Comparison of ENCODE assay signal across 23 cellular contexts in the genomic region with DNA sequence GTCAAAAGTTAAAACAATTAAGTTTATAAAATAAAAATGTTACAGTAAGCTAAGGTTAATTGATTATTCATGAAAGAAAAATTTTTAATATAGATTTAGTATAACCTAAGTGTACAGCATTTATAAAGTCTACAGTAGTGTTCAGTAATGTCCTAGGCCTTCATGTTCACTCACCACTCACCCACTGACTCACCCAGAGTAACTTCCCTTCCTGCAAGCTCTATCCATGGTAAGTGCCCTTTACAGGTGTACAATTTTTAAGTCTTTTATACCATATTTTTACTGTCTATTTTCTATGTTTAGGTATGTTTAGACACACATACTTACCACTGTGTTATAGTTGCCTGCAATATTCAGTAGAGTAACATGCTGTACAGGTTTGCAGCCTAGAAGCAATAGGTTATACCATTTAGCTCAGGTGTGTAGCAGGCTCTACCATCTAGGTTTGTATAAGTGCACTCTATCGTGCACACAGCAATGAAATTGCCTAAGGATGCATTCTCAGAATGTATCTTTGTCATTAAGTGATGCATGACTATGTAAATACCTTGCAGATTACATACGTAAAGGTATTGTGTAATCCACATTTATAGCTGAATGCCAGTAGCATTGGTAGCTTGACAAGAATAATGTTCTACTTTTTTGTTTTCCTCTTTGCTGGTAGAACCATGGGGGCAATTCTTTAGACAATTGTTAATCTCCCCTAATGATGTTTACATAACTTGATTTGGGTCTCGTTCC. TPM values are rescaled to one million over a fixed set of nuclear protein-coding genes. Genes with fewer than 3 reads are reported as not detected.
A peak's percentile ranks its signal among the peaks of the same experiment; 100 is the strongest.
DNase-seq lines count a peak whose midpoint lies in the region; ATAC-seq, FAIRE-seq and TF ChIP-seq lines count a peak whose summit lies in the region.
"Had no signal": no experiment of that assay in that cellular context is flagged by ENCODE, and none has a peak within 500 bp of the region (broad histone marks: within the 10 kb centered on the region; RNA-seq: fewer than 3 reads in every experiment).

No MANE protein-coding gene starts in this region.

- POLR2A ChIA-PET in HepG2 (lab: Yijun Ruan, JAX), result no interaction called here

- H4K20me1 ChIP-seq in HepG2 (ENCODE audit: insufficient read depth, low read length), result no peaks in the 10 kb centered on the region

- H3K36me3 ChIP-seq in HepG2 (replicated peaks in 1 of 2; ENCODE audit: control insufficient read depth in 1 of 2, insufficient read depth in 2 of 2, low read length in 2 of 2) (peaks cover 0 to 9% of the 10 kb centered on the region in 2 experiments; a peak in 1 of 5 replicates), right lobe of liver (no peaks in the 10 kb centered on the region)

- intact Hi-C loops in HepG2 (cut with micrococcal nuclease; ENCODE audit: unreplicated experiment) (no loop called here), right lobe of liver (cut with DNase I) (no loop called here)

- no peaks in the 10 kb centered on the region for H3K9me3 Mint-ChIP-seq in central memory CD8-positive, alpha-beta T cell
- H3K9me3 Mint-ChIP-seq: activated naive CD8-positive, alpha-beta T cell treated with anti-CD3 and anti-CD28 coated beads, Interleukin-2, amount 10 ng/mL, durations not matched to agents 7 days and 5 days; activated T-cell treated with anti-CD3 and anti-CD28 coated beads, Interleukin-2, amount 50 U/mL, for 4 hours; endodermal cell; natural killer cell; stimulated activated naive CD8-positive, alpha-beta T cell treated with anti-CD3 and anti-CD28 coated beads, Interleukin-15, amount 100 ng/mL, for 72 hours had no signal

- no peak for DNase-seq in HepG2 (ENCODE audit: low spot score)
- DNase-seq in right lobe of liver, result no peak
- DNase-seq in NCI-H526 (lab: John Stamatoyannopoulos, UW), result peak; percentile 12 to 38
- DNase-seq in central memory CD8-positive, alpha-beta T cell (ENCODE audit: low spot score in 2 of 2), result no peak
- no peak for DNase-seq in GM13977 (ENCODE audit: low spot score)
- DNase-seq in left lobe of liver (ENCODE audit: low spot score), result no peak
- no peak for DNase-seq in HUDEP-2 (lab: John Stamatoyannopoulos, UW; ENCODE audit: unreplicated experiment in 76 of 76)
- DNase-seq: activated CD4-positive, alpha-beta T cell treated with anti-CD3 and anti-CD28 coated beads, Interleukin-2, amount 50 U/mL, for 48 hours; activated naive CD8-positive, alpha-beta T cell treated with anti-CD3 and anti-CD28 coated beads, Interleukin-2, amount 10 ng/mL, durations not matched to agents 7 days and 5 days; activated T-cell treated with anti-CD3 and anti-CD28 coated beads, Interleukin-2, amount 50 U/mL, for 4 hours; caudate nucleus; endodermal cell; Kasumi-1; natural killer cell; NCI-H2171; psoas muscle; stimulated activated naive CD8-positive, alpha-beta T cell treated with anti-CD3 and anti-CD28 coated beads, Interleukin-15, amount 100 ng/mL, for 72 hours had no signal

- 97% methylated on average over 3 of the region's 3 CpGs for WGBS in HepG2 (ENCODE audit: low lambda C conversion rate)
- 81% methylated on average over 3 of the region's 3 CpGs for WGBS in right lobe of liver (ENCODE audit: insufficient coverage, low coverage, low lambda C conversion rate, missing lambda C conversion rate)

- TF ChIP-seq POLR2A in HepG2 (IDR thresholded peaks at IDR 0.05; ENCODE audit: insufficient read depth in 1 of 2, low read depth in 2 of 2, low read length in 2 of 2) (no peak), right lobe of liver (IDR thresholded peaks at IDR 0.05) (no peak)

- H3K4me1 ChIP-seq in HepG2 (ENCODE audit: insufficient read depth, low read length), result no peaks in the 10 kb centered on the region
- no peaks in the 10 kb centered on the region for H3K4me1 ChIP-seq in right lobe of liver
- H3K4me1 ChIP-seq: psoas muscle had no signal

- TF ChIP-seq CTCF in HepG2 (CRISPR knock-in tag; IDR thresholded peaks at IDR 0.05), result no peak
- no peak for TF ChIP-seq CTCF in right lobe of liver (IDR thresholded peaks at IDR 0.05)
- TF ChIP-seq CTCF in GM13977 (IDR thresholded peaks at IDR 0.05; ENCODE audit: extremely low read depth, insufficient read depth, missing control alignments), result no peak

- TF ChIP-seq EP300 in HepG2 (IDR thresholded peaks at IDR 0.05; ENCODE audit: low read depth in 2 of 2, low read length in 2 of 2), result no peak
- no peak for TF ChIP-seq EP300 in HepG2 (CRISPR knock-in tag; IDR thresholded peaks at IDR 0.05; ENCODE audit: borderline replicate concordance)

- H3K27ac ChIP-seq in HepG2 (ENCODE audit: extremely low read length, insufficient read depth, low read length) (no peak overlapping the region), right lobe of liver (no peak overlapping the region)
- H3K27ac ChIP-seq: psoas muscle, SK-N-MC had no signal

- FAIRE-seq in HepG2 (lab: Jason Lieb, UNC), result no peak
- FAIRE-seq: GM18507, urothelium cell line had no signal

- H3K4me3 Mint-ChIP-seq in central memory CD8-positive, alpha-beta T cell, result no peak overlapping the region
- H3K4me3 Mint-ChIP-seq: activated naive CD8-positive, alpha-beta T cell treated with anti-CD3 and anti-CD28 coated beads, Interleukin-2, amount 10 ng/mL, durations not matched to agents 7 days and 5 days; activated T-cell treated with anti-CD3 and anti-CD28 coated beads, Interleukin-2, amount 50 U/mL, for 4 hours; endodermal cell; natural killer cell; stimulated activated naive CD8-positive, alpha-beta T cell treated with anti-CD3 and anti-CD28 coated beads, Interleukin-15, amount 100 ng/mL, for 72 hours had no signal

- no peaks in the 10 kb centered on the region for H3K9me3 ChIP-seq in HepG2 (ENCODE audit: low read length)
- H3K9me3 ChIP-seq in right lobe of liver, result no peaks in the 10 kb centered on the region
- H3K9me3 ChIP-seq: psoas muscle had no signal

- peak overlapping the region; percentile 64 for H3K27ac Mint-ChIP-seq in central memory CD8-positive, alpha-beta T cell (ENCODE audit: low read depth)
- H3K27ac Mint-ChIP-seq: activated naive CD8-positive, alpha-beta T cell treated with anti-CD3 and anti-CD28 coated beads, Interleukin-2, amount 10 ng/mL, durations not matched to agents 7 days and 5 days; endodermal cell; natural killer cell had no signal

- H3K36me3 Mint-ChIP-seq in central memory CD8-positive, alpha-beta T cell (ENCODE audit: insufficient read depth), result peaks cover 47% of the 10 kb centered on the region

- H3K9ac ChIP-seq in HepG2 (ENCODE audit: insufficient read depth, low read depth, low read length), result no peak overlapping the region

- CTCF ChIA-PET in HepG2 (lab: Yijun Ruan, JAX; ENCODE audit: low intra/inter-chr PET ratio, low total read pairs), result no interaction called here

- H3K27me3 Mint-ChIP-seq in central memory CD8-positive, alpha-beta T cell, result no peaks in the 10 kb centered on the region
- H3K27me3 Mint-ChIP-seq: activated naive CD8-positive, alpha-beta T cell treated with anti-CD3 and anti-CD28 coated beads, Interleukin-2, amount 10 ng/mL, durations not matched to agents 7 days and 5 days; stimulated activated naive CD8-positive, alpha-beta T cell treated with anti-CD3 and anti-CD28 coated beads, Interleukin-15, amount 100 ng/mL, for 72 hours had no signal

- BruUV-seq in HepG2 (replicated peaks; lab: Mats Ljungman, UMichigan), result no TSS peak

- no peaks in the 10 kb centered on the region for H3K27me3 ChIP-seq in HepG2 (ENCODE audit: control insufficient read depth in 1 of 2, insufficient read depth in 2 of 2, low read length in 2 of 2)
- no peaks in the 10 kb centered on the region for H3K27me3 ChIP-seq in right lobe of liver

- in situ Hi-C loops in HepG2 (cut with HindIII; ENCODE audit: extremely low pct_ligation_motif_present, low pct_unique_long_range_greater_than_20kb) (no loop called here), GM13977 (cut with MboI; ENCODE audit: low pct_unique_long_range_greater_than_20kb, low sequenced_read_pairs, unreplicated experiment) (no loop called here)

- no peaks in the 10 kb centered on the region for H3K79me2 ChIP-seq in HepG2 (ENCODE audit: insufficient read depth, low read length)

- H3K4me3 ChIP-seq in HepG2 (replicated peaks in 1 of 3; ENCODE audit: insufficient read depth in 1 of 3, low read depth in 2 of 3, low read length in 3 of 3) (no peak overlapping the region), right lobe of liver (no peak overlapping the region)
- H3K4me3 ChIP-seq: lung, psoas muscle, SK-N-MC had no signal

- ATAC-seq in HepG2 (no peak), right lobe of liver (no peak), left lobe of liver (no peak), HG03565 (IDR thresholded peaks at IDR 0.05; ENCODE audit: unreplicated experiment) (no peak)
- ATAC-seq in central memory CD8-positive, alpha-beta T cell (replicated peaks; ENCODE audit: extremely low read depth, poor library complexity, severe bottlenecking), result no peak
- ATAC-seq: activated T-cell treated with anti-CD3 and anti-CD28 coated beads, Interleukin-2, amount 50 U/mL, for 4 hours; natural killer cell; psoas muscle; stimulated activated naive CD8-positive, alpha-beta T cell treated with anti-CD3 and anti-CD28 coated beads, Interleukin-15, amount 100 ng/mL, for 72 hours had no signal

- no peak for TF ChIP-seq RAD21 in HepG2 (CRISPR knock-in tag; IDR thresholded peaks at IDR 0.05)

- peaks cover 28% of the 10 kb centered on the region for H3K4me1 Mint-ChIP-seq in central memory CD8-positive, alpha-beta T cell
- H3K4me1 Mint-ChIP-seq: endodermal cell; stimulated activated naive CD8-positive, alpha-beta T cell treated with anti-CD3 and anti-CD28 coated beads, Interleukin-15, amount 100 ng/mL, for 72 hours had no signal

- no peak overlapping the region for H2AFZ ChIP-seq in HepG2 (ENCODE audit: low read length)

- no peak overlapping the region for H3K4me2 ChIP-seq in HepG2 (ENCODE audit: low read depth, low read length)

RNA-seq across cellular contexts. Expression of gene GPR88, which starts 35.7 kb away (rescaled TPM):
- not detected in 2 replicates for total RNA-seq in HepG2 (2016; rRNA removed; fragmentation: Illumina TruSeq; extraction: Trizol)
- not detected in 2 replicates for total RNA-seq in HepG2 (2016; cell fraction: cytosol; rRNA removed; fragmentation: Illumina TruSeq; extraction: Trizol; ENCODE audit: low read depth)
- total RNA-seq in HepG2 (2016; cell fraction: insoluble cytoplasmic fraction; rRNA removed; fragmentation: Illumina TruSeq; extraction: Trizol), result not detected in 2 replicates
- total RNA-seq in HepG2 (2016; cell fraction: membrane; rRNA removed; fragmentation: Illumina TruSeq; extraction: Trizol), result not detected in 2 replicates
- not detected in 2 replicates for total RNA-seq in HepG2 (2016; cell fraction: nucleus; rRNA removed; fragmentation: Illumina TruSeq; extraction: Trizol)
- not detected in 2 replicates for polyA plus RNA-seq in HepG2 (2011; rRNA removed)
- polyA plus RNA-seq in HepG2 (2011; cell fraction: cytosol; rRNA removed), result not detected in 2 replicates
- not detected in 2 replicates for polyA plus RNA-seq in HepG2 (2011; cell fraction: nucleus; rRNA removed)
- not detected in 2 replicates for polyA plus RNA-seq in HepG2 (2012)
- not detected in 2 replicates for polyA plus RNA-seq in HepG2 (2016; cell fraction: cytosol; fragmentation: Illumina TruSeq; extraction: Trizol; ENCODE audit: low read depth)
- polyA plus RNA-seq in HepG2 (2016; cell fraction: insoluble cytoplasmic fraction; fragmentation: Illumina TruSeq; extraction: Trizol; ENCODE audit: low read depth), result not detected in 2 replicates
- polyA plus RNA-seq in HepG2 (2016; cell fraction: membrane; fragmentation: Illumina TruSeq; extraction: Trizol; ENCODE audit: low read depth), result not detected in 2 replicates
- polyA plus RNA-seq in HepG2 (2016; cell fraction: nucleus; fragmentation: Illumina TruSeq; extraction: Trizol; ENCODE audit: insufficient read depth, low read depth), result not detected in 2 replicates
- not detected in 2 replicates for polyA minus RNA-seq in HepG2 (2011; rRNA and poly(A)+ RNA removed; ENCODE audit: low replicate concordance)
- polyA minus RNA-seq in HepG2 (2011; cell fraction: cytosol; rRNA and poly(A)+ RNA removed), result not detected in 2 replicates
- not detected in 2 replicates for polyA minus RNA-seq in HepG2 (2011; cell fraction: nucleus; rRNA and poly(A)+ RNA removed)
- total RNA-seq in right lobe of liver, result 10 to 100 TPM in 1 of 6 experiments, 1 to 10 TPM in 5; 1.1 to 20.9 (median 3.3) TPM
- total RNA-seq in left lobe of liver, result 1.3 TPM
- total RNA-seq: activated naive CD8-positive, alpha-beta T cell treated with anti-CD3 and anti-CD28 coated beads, Interleukin-2, amount 10 ng/mL, durations not matched to agents 7 days and 5 days; activated T-cell treated with anti-CD3 and anti-CD28 coated beads, Interleukin-2, amount 50 U/mL, for 4 hours; endodermal cell had no signal
- polyA plus RNA-seq: AG04450 had no signal

Comparison
In these comparisons a context has a peak if more than half of its experiments do, and no peak if none do; other contexts are left out.
1. DNase-seq: peak in NCI-H526 (2 of 2); none in HepG2 (single experiment), right lobe of liver (0 of 3), central memory CD8-positive, alpha-beta T cell (0 of 2), GM13977 (single experiment), left lobe of liver (single experiment) and HUDEP-2 (0 of 76).